17 cellular contexts compared by ENCODE assay signal in genomic region chr5:88290801-88291200, GRCh38.
"Had no signal": no experiment of that assay in that cellular context is flagged by ENCODE, and none has a peak within 500 bp of the region (broad histone marks: within the 10 kb centered on the region; RNA-seq: fewer than 3 reads in every experiment).

No MANE protein-coding gene starts in this region.

- H3K4me1 ChIP-seq: ascending aorta, foreskin keratinocyte had no signal

- H3K36me3 ChIP-seq: ascending aorta had no signal

- H3K27me3 ChIP-seq: ascending aorta, foreskin keratinocyte had no signal

- H3K9me3 ChIP-seq: ascending aorta had no signal

- ATAC-seq: activated T-cell treated with anti-CD3 and anti-CD28 coated beads, Interleukin-2, amount 50 U/mL, for 72 hours; foreskin keratinocyte; left lobe of liver; natural killer cell; right cardiac atrium; stimulated activated naive B cell treated with anti-CD40 and anti-IgM and Interleukin-4, amounts not matched to agents 10 μg/mL and 1 μg/mL and 100 μg/mL, for 72 hours had no signal

- H3K4me3 ChIP-seq: ascending aorta, coronary artery had no signal

- H3K27ac ChIP-seq: ascending aorta, coronary artery, epithelial cell of prostate, foreskin keratinocyte had no signal

- DNase-seq: activated CD4-positive, alpha-beta memory T cell treated with anti-CD3 and anti-CD28 coated beads, Interleukin-2, amount 10 ng/mL, durations not matched to agents 7 days and 5 days; activated CD4-positive, CD25-positive, alpha-beta regulatory T cell treated with anti-CD3 and anti-CD28 coated beads, Interleukin-2, amount 50 U/mL, for 72 hours; activated CD8-positive, alpha-beta memory T cell treated with anti-CD3 and anti-CD28 coated beads, Interleukin-2, amount 50 U/mL, for 4 hours; activated T-cell treated with anti-CD3 and anti-CD28 coated beads, Interleukin-2, amount 50 U/mL, for 72 hours; caudate nucleus; effector memory CD4-positive, alpha-beta T cell; foreskin keratinocyte; mammary epithelial cell; natural killer cell; right cardiac atrium; stimulated activated naive B cell treated with anti-CD40 and anti-IgM and Interleukin-4, amounts not matched to agents 10 μg/mL and 1 μg/mL and 100 μg/mL, for 72 hours; substantia nigra; SW 1271 had no signal
